1 cellular context compared by ENCODE assay signal in genomic region chr19:1618157-1619093, GRCh38.
TF ChIP-seq lines count a peak whose summit lies in the region.

No MANE protein-coding gene starts in this region.

TF ChIP-seq in GM23338, 12 proteins besides CTCF, POLR2A, EP300 and RAD21 (continued from another document):
- no peak for TF ChIP-seq ZNF462 (CRISPR knock-in tag; IDR thresholded peaks at IDR 0.05)
- no peak for TF ChIP-seq ETS1 (IDR thresholded peaks at IDR 0.05)
- no peak for TF ChIP-seq EZH2phosphoT487 (IDR thresholded peaks at IDR 0.05; ENCODE audit: unreplicated experiment)
- TF ChIP-seq JUNB (IDR thresholded peaks at IDR 0.05; ENCODE audit: unreplicated experiment) = no peak
- TF ChIP-seq ZNF331 (CRISPR knock-in tag; IDR thresholded peaks at IDR 0.05; ENCODE audit: low read depth) = no peak
- no peak for TF ChIP-seq EZH2 (IDR thresholded peaks at IDR 0.05; ENCODE audit: low read depth, unreplicated experiment)
TF ChIP-seq in GM23338: peak in this region for 0.
